32 cellular contexts compared by ENCODE assay signal in genomic region chr7:4445777-4446176, GRCh38.
"Had no signal": no experiment of that assay in that cellular context is flagged by ENCODE, and none has a peak within 500 bp of the region (broad histone marks: within the 10 kb centered on the region; RNA-seq: fewer than 3 reads in every experiment).

No MANE protein-coding gene starts in this region.

- H3K9me3 Mint-ChIP-seq: activated CD4-positive, alpha-beta memory T cell treated with anti-CD3 and anti-CD28 coated beads for 36 hours; activated naive CD4-positive, alpha-beta T cell treated with anti-CD3 and anti-CD28 coated beads for 36 hours; activated naive CD4-positive, alpha-beta T cell treated with anti-CD3 and anti-CD28 coated beads, Interleukin-2, amount 50 U/mL, for 24 hours; activated naive CD8-positive, alpha-beta T cell treated with anti-CD3 and anti-CD28 coated beads for 36 hours; activated naive CD8-positive, alpha-beta T cell treated with anti-CD3 and anti-CD28 coated beads, Interleukin-2, amount 50 U/mL, for 24 hours had no signal

- ATAC-seq: activated CD4-positive, alpha-beta T cell treated with anti-CD3 and anti-CD28 coated beads for 36 hours; activated CD8-positive, alpha-beta memory T cell treated with anti-CD3 and anti-CD28 coated beads, Interleukin-2, amount 10 ng/mL, durations not matched to agents 7 days and 5 days; activated CD8-positive, alpha-beta T cell treated with anti-CD3 and anti-CD28 coated beads, Interleukin-2, amount 10 ng/mL, durations not matched to agents 7 days and 5 days; activated naive CD8-positive, alpha-beta T cell treated with anti-CD3 and anti-CD28 coated beads, Interleukin-2, amount 50 U/mL, for 24 hours; body of pancreas; effector memory CD8-positive, alpha-beta T cell; heart left ventricle had no signal

- H3K4me3 Mint-ChIP-seq: activated CD4-positive, alpha-beta memory T cell treated with anti-CD3 and anti-CD28 coated beads for 36 hours; activated CD4-positive, alpha-beta T cell treated with anti-CD3 and anti-CD28 coated beads for 36 hours; activated CD4-positive, alpha-beta T cell treated with anti-CD3 and anti-CD28 coated beads, Interleukin-2, amount 10 ng/mL, durations not matched to agents 24 days and 14 days; activated CD8-positive, alpha-beta memory T cell treated with anti-CD3 and anti-CD28 coated beads, Interleukin-2, amount 10 ng/mL, durations not matched to agents 7 days and 5 days; activated CD8-positive, alpha-beta T cell treated with anti-CD3 and anti-CD28 coated beads, Interleukin-2, amount 10 ng/mL, durations not matched to agents 7 days and 5 days; activated naive CD4-positive, alpha-beta T cell treated with anti-CD3 and anti-CD28 coated beads for 36 hours; activated naive CD4-positive, alpha-beta T cell treated with anti-CD3 and anti-CD28 coated beads, Interleukin-2, amount 50 U/mL, for 24 hours; activated naive CD8-positive, alpha-beta T cell treated with anti-CD3 and anti-CD28 coated beads for 36 hours; activated naive CD8-positive, alpha-beta T cell treated with anti-CD3 and anti-CD28 coated beads, Interleukin-2, amount 50 U/mL, for 24 hours; activated T-helper 1 cell treated with anti-CD3 and anti-CD28 coated beads, Interleukin-12 subunit alpha, Interleukin-12 subunit beta, Interleukin-2, Interleukin-4 antibody, amounts not matched to agents 30 ng/mL and 10 ng/mL and 1 ng/mL, durations not matched to agents 14 hours and 24 hours and 36 hours; effector memory CD8-positive, alpha-beta T cell had no signal

- H3K27me3 ChIP-seq: adrenal gland, body of pancreas, esophagus squamous epithelium, heart left ventricle had no signal

- H3K36me3 Mint-ChIP-seq: activated CD4-positive, alpha-beta memory T cell treated with anti-CD3 and anti-CD28 coated beads for 36 hours; activated CD8-positive, alpha-beta memory T cell treated with anti-CD3 and anti-CD28 coated beads, Interleukin-2, amount 10 ng/mL, durations not matched to agents 7 days and 5 days; activated naive CD4-positive, alpha-beta T cell treated with anti-CD3 and anti-CD28 coated beads, Interleukin-2, amount 50 U/mL, for 24 hours; activated naive CD8-positive, alpha-beta T cell treated with anti-CD3 and anti-CD28 coated beads for 36 hours had no signal

- H3K27ac Mint-ChIP-seq: activated CD4-positive, alpha-beta memory T cell treated with anti-CD3 and anti-CD28 coated beads for 36 hours; activated CD4-positive, alpha-beta T cell treated with anti-CD3 and anti-CD28 coated beads for 36 hours; activated CD4-positive, alpha-beta T cell treated with anti-CD3 and anti-CD28 coated beads, Interleukin-2, amount 10 ng/mL, durations not matched to agents 24 days and 14 days; activated CD8-positive, alpha-beta memory T cell treated with anti-CD3 and anti-CD28 coated beads, Interleukin-2, amount 10 ng/mL, durations not matched to agents 7 days and 5 days; activated CD8-positive, alpha-beta T cell treated with anti-CD3 and anti-CD28 coated beads, Interleukin-2, amount 10 ng/mL, durations not matched to agents 7 days and 5 days; activated naive CD4-positive, alpha-beta T cell treated with anti-CD3 and anti-CD28 coated beads for 36 hours; activated naive CD4-positive, alpha-beta T cell treated with anti-CD3 and anti-CD28 coated beads, Interleukin-2, amount 50 U/mL, for 24 hours; activated naive CD8-positive, alpha-beta T cell treated with anti-CD3 and anti-CD28 coated beads for 36 hours; activated naive CD8-positive, alpha-beta T cell treated with anti-CD3 and anti-CD28 coated beads, Interleukin-2, amount 50 U/mL, for 24 hours; activated T-helper 1 cell treated with anti-CD3 and anti-CD28 coated beads, Interleukin-12 subunit alpha, Interleukin-12 subunit beta, Interleukin-2, Interleukin-4 antibody, amounts not matched to agents 30 ng/mL and 10 ng/mL and 1 ng/mL, durations not matched to agents 14 hours and 24 hours and 36 hours; activated T-helper 2 cell treated with anti-CD3 and anti-CD28 coated beads, Interferon-gamma antibody, Interleukin-2, Interleukin-4, amounts not matched to agents 10 μg/mL and 5 μg/mL and 100 μg/mL, durations not matched to agents 14 hours and 24 hours and 36 hours; effector memory CD8-positive, alpha-beta T cell had no signal

- FAIRE-seq: colon, frontal cortex had no signal

- H3K27ac ChIP-seq: adrenal gland, body of pancreas, esophagus squamous epithelium, heart left ventricle had no signal

- H3K4me1 ChIP-seq: adrenal gland, body of pancreas, esophagus squamous epithelium, heart left ventricle had no signal

- H3K4me1 Mint-ChIP-seq: activated CD4-positive, alpha-beta T cell treated with anti-CD3 and anti-CD28 coated beads for 36 hours; activated CD4-positive, alpha-beta T cell treated with anti-CD3 and anti-CD28 coated beads, Interleukin-2, amount 10 ng/mL, durations not matched to agents 24 days and 14 days; activated CD8-positive, alpha-beta memory T cell treated with anti-CD3 and anti-CD28 coated beads, Interleukin-2, amount 10 ng/mL, durations not matched to agents 7 days and 5 days; activated naive CD4-positive, alpha-beta T cell treated with anti-CD3 and anti-CD28 coated beads, Interleukin-2, amount 50 U/mL, for 24 hours; activated naive CD8-positive, alpha-beta T cell treated with anti-CD3 and anti-CD28 coated beads for 36 hours; activated naive CD8-positive, alpha-beta T cell treated with anti-CD3 and anti-CD28 coated beads, Interleukin-2, amount 50 U/mL, for 24 hours had no signal

- H3K4me3 ChIP-seq: adrenal gland, body of pancreas, esophagus squamous epithelium, heart left ventricle had no signal

- H3K27me3 Mint-ChIP-seq: activated CD4-positive, alpha-beta T cell treated with anti-CD3 and anti-CD28 coated beads, Interleukin-2, amount 10 ng/mL, durations not matched to agents 24 days and 14 days; activated CD8-positive, alpha-beta memory T cell treated with anti-CD3 and anti-CD28 coated beads, Interleukin-2, amount 10 ng/mL, durations not matched to agents 7 days and 5 days had no signal

- H3K36me3 ChIP-seq: adrenal gland, esophagus squamous epithelium, heart left ventricle had no signal

- H3K9me3 ChIP-seq: adrenal gland, body of pancreas, esophagus squamous epithelium, heart left ventricle had no signal

- DNase-seq: activated CD4-positive, alpha-beta memory T cell treated with anti-CD3 and anti-CD28 coated beads for 36 hours; activated CD4-positive, alpha-beta T cell treated with anti-CD3 and anti-CD28 coated beads for 36 hours; activated CD4-positive, alpha-beta T cell treated with anti-CD3 and anti-CD28 coated beads, Interleukin-2, amount 10 ng/mL, durations not matched to agents 24 days and 14 days; activated CD4-positive, CD25-positive, alpha-beta regulatory T cell; activated CD4-positive, CD25-positive, alpha-beta regulatory T cell treated with anti-CD3 and anti-CD28 coated beads, Interleukin-2, amount 50 U/mL, for 72 hours; activated CD8-positive, alpha-beta memory T cell treated with anti-CD3 and anti-CD28 coated beads, Interleukin-2, amount 10 ng/mL, durations not matched to agents 7 days and 5 days; activated CD8-positive, alpha-beta memory T cell treated with anti-CD3 and anti-CD28 coated beads, Interleukin-2, amount 50 U/mL, for 4 hours; activated CD8-positive, alpha-beta T cell treated with anti-CD3 and anti-CD28 coated beads, Interleukin-2, amount 10 ng/mL, durations not matched to agents 7 days and 5 days; activated effector memory CD4-positive, alpha-beta T cell treated with anti-CD3 and anti-CD28 coated beads, Interleukin-2, amount 50 U/mL, for 16 hours; activated naive CD4-positive, alpha-beta T cell treated with anti-CD3 and anti-CD28 coated beads for 36 hours; activated naive CD8-positive, alpha-beta T cell treated with anti-CD3 and anti-CD28 coated beads for 36 hours; activated naive CD8-positive, alpha-beta T cell treated with anti-CD3 and anti-CD28 coated beads, Interleukin-2, amount 50 U/mL, for 24 hours; activated T-cell treated with anti-CD3 and anti-CD28 coated beads, Interleukin-2, amount 50 U/mL, for 1 hour; activated T-cell treated with anti-CD3 and anti-CD28 coated beads, Interleukin-2, amount 50 U/mL, for 48 hours; adrenal gland; amygdala; aorta; body of pancreas; caudate nucleus; cortex of kidney; dermis blood vessel endothelial cell; effector CD4-positive, alpha-beta T cell; effector memory CD8-positive, alpha-beta T cell; erythroblast; esophagus squamous epithelium; heart left ventricle; T-helper 2 cell had no signal
